ENCODE assay signal across 27 cellular contexts in the genomic region with DNA sequence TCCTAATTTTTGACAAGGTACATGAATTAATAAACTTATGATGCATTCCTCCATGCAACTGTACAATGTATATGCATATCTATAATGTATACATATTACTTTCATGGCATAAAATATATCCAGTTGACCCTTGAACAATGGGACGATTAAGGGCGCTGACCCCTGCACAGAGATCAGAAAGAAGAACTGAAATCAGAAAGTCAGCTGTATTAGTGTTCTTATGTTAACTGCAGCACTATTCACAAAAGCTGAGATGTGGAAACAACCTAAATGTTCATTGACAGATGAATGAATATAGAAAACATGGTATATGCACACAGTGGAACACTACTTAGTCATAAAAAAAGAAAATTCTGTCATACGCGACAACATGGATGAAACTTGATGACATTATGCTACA.
"Had no signal": no experiment of that assay in that cellular context is flagged by ENCODE, and none has a peak within 500 bp of the region (broad histone marks: within the 10 kb centered on the region; RNA-seq: fewer than 3 reads in every experiment).

No MANE protein-coding gene starts in this region.

- FAIRE-seq: urothelium cell line had no signal

- H3K27me3 ChIP-seq: stomach, suprapubic skin, testis, thyroid gland, tibial artery, tibial nerve, transverse colon, upper lobe of left lung, upper lobe of right lung, uterus, vagina had no signal

- H3K27ac ChIP-seq: stomach, suprapubic skin, testis, thoracic aorta, thyroid gland, tibial artery, tibial nerve, transverse colon, upper lobe of left lung, upper lobe of right lung, uterus, vagina had no signal

- H3K4me1 ChIP-seq: stomach, suprapubic skin, testis, thyroid gland, tibial artery, tibial nerve, upper lobe of left lung, upper lobe of right lung, uterus, vagina had no signal

- H3K9me3 ChIP-seq: stomach, suprapubic skin, testis, thoracic aorta, thyroid gland, tibial artery, transverse colon, upper lobe of left lung, upper lobe of right lung, uterus, vagina had no signal

- DNase-seq: stimulated activated CD4-positive, alpha-beta T cell treated with anti-CD3 and anti-CD28 coated beads, Interleukin-2, amount 100 ng/mL, for 48 hours; stimulated activated CD4-positive, alpha-beta T cell treated with anti-CD3 and anti-CD28 coated beads, Interleukin-4, amount 100 ng/mL, for 1 hour; stimulated activated CD4-positive, alpha-beta T cell treated with anti-CD3 and anti-CD28 coated beads, Interleukin-4, amount 100 ng/mL, for 24 hours; stimulated activated CD4-positive, alpha-beta T cell treated with anti-CD3 and anti-CD28 coated beads, Interleukin-4, amount 100 ng/mL, for 4 hours; stimulated activated CD8-positive, alpha-beta memory T cell treated with anti-CD3 and anti-CD28 coated beads, Interleukin-4, amount 100 ng/mL, for 48 hours; stimulated activated naive B cell treated with anti-CD40 and anti-IgM and Interleukin-4, amounts not matched to agents 10 μg/mL and 1 μg/mL and 100 μg/mL, for 72 hours; stimulated activated naive CD4-positive, alpha-beta T cell; stimulated activated naive CD4-positive, alpha-beta T cell treated with Interleukin-2 at 50 U/mL for 16 hours; stimulated activated naive CD8-positive, alpha-beta T cell treated with anti-CD3 and anti-CD28 coated beads, Interleukin-15, amount 100 ng/mL, for 72 hours; stimulated activated naive CD8-positive, alpha-beta T cell treated with anti-CD3 and anti-CD28 coated beads, Interleukin-15, Interleukin-2, amounts not matched to agents 100 U/mL and 50 U/mL, for 24 hours; stomach; substantia nigra; testis; thyroid gland; tibial artery; transverse colon; trophoblast cell; upper lobe of left lung; upper lobe of right lung; uterus had no signal

- H3K36me3 ChIP-seq: stomach, suprapubic skin, thoracic aorta, thyroid gland, tibial artery, tibial nerve, transverse colon, upper lobe of left lung, upper lobe of right lung, uterus, vagina had no signal

- ATAC-seq: stimulated activated effector memory CD8-positive, alpha-beta T cell treated with anti-CD3 and anti-CD28 coated beads, Interleukin-12 subunit alpha, Interleukin-12 subunit beta, amount 100 ng/mL, for 72 hours; stimulated activated memory B cell treated with anti-CD40 and anti-IgM and Interleukin-4, amounts not matched to agents 10 μg/mL and 1 μg/mL and 100 μg/mL, for 72 hours; stimulated activated naive B cell treated with anti-CD40 and anti-IgM and Interleukin-4, amounts not matched to agents 10 μg/mL and 1 μg/mL and 100 μg/mL, for 72 hours; stimulated activated naive CD8-positive, alpha-beta T cell treated with anti-CD3 and anti-CD28 coated beads, Interleukin-15, amount 100 ng/mL, for 72 hours; stimulated activated naive CD8-positive, alpha-beta T cell treated with anti-CD3 and anti-CD28 coated beads, Interleukin-15, Interleukin-2, amounts not matched to agents 100 U/mL and 50 U/mL, for 24 hours; upper lobe of right lung had no signal

- H3K4me3 ChIP-seq: stomach, suprapubic skin, testis, thoracic aorta, thyroid gland, tibial artery, tibial nerve, transverse colon, upper lobe of left lung, upper lobe of right lung, uterus, vagina had no signal
